17 cellular contexts compared by ENCODE assay signal in genomic region chrX:133302775-133303445, GRCh38.
DNase-seq lines count a peak whose midpoint lies in the region; ATAC-seq, FAIRE-seq and TF ChIP-seq lines count a peak whose summit lies in the region.
"Had no signal": no experiment of that assay in that cellular context is flagged by ENCODE, and none has a peak within 500 bp of the region (broad histone marks: within the 10 kb centered on the region; RNA-seq: fewer than 3 reads in every experiment).

No MANE protein-coding gene starts in this region.

- no peaks in the 10 kb centered on the region for H3K79me2 ChIP-seq in trophoblast cell (ENCODE audit: control insufficient read depth, insufficient read depth, low read length, poor library complexity)

- no peaks in the 10 kb centered on the region for H3K79me1 ChIP-seq in trophoblast cell (ENCODE audit: low read length)

- H3K9me3 ChIP-seq in trophoblast cell (ENCODE audit: insufficient read depth, low read depth, low read length), result no peaks in the 10 kb centered on the region
- H3K9me3 ChIP-seq: A549, BLaER1, Caco-2 had no signal

- H2BK120ac ChIP-seq in trophoblast cell (ENCODE audit: insufficient read depth, low read length, poor library complexity), result no peak overlapping the region

- DNase-seq in GM19239 (ENCODE audit: insufficient read length, low spot score), result no peak
- peak; percentile 1 for DNase-seq in MV-4-11 (lab: John Stamatoyannopoulos, UW)
- peak; percentile 12 for DNase-seq in brain microvascular endothelial cell
- peak; percentile 63 to 79 for DNase-seq in trophoblast cell
- DNase-seq in head of caudate nucleus, result no peak
- no peak for DNase-seq in hypothalamus (lab: John Stamatoyannopoulos, UW)
- DNase-seq: AML-193; Caco-2; CD8-positive, alpha-beta memory T cell; DND-41; GDM1; GM23248 had no signal

- TF ChIP-seq CTCF in brain microvascular endothelial cell (IDR thresholded peaks at IDR 0.05; ENCODE audit: low read depth, low read length, missing control alignments), result no peak

- H2AK5ac ChIP-seq in trophoblast cell (ENCODE audit: low read length), result no peak overlapping the region

- intact Hi-C loops in head of caudate nucleus (cut with DNase I), result no loop called here

- H3K4me2 ChIP-seq in trophoblast cell (ENCODE audit: low read length), result no peak overlapping the region
- H3K4me2 ChIP-seq: A549, BLaER1 had no signal

- H4K12ac ChIP-seq in trophoblast cell (ENCODE audit: low read depth, low read length), result no peak overlapping the region

- WGBS in trophoblast cell (ENCODE audit: extremely low coverage, insufficient coverage, insufficient read length), result no CpG with 5 or more reads among the region's 10 CpGs

- no peak overlapping the region for H3K23ac ChIP-seq in trophoblast cell (ENCODE audit: low read length)

- H4K8ac ChIP-seq in trophoblast cell (ENCODE audit: low read depth, low read length), result no peak overlapping the region

- H3K36me3 ChIP-seq in brain microvascular endothelial cell (replicated peaks), result no peaks in the 10 kb centered on the region
- peaks cover 9 to 21% of the 10 kb centered on the region in 2 experiments for H3K36me3 ChIP-seq in trophoblast cell (ENCODE audit: control insufficient read depth in 1 of 2, insufficient read depth in 2 of 2, low read length in 2 of 2)
- H3K36me3 ChIP-seq: BLaER1 had no signal

- no peak overlapping the region for H3K9ac ChIP-seq in trophoblast cell (ENCODE audit: low read length)
- H3K9ac ChIP-seq: BLaER1, GM23248 had no signal

- H3K4me3 ChIP-seq in brain microvascular endothelial cell (ENCODE audit: low read depth, low read length), result no peak overlapping the region
- no peak overlapping the region for H3K4me3 ChIP-seq in trophoblast cell (ENCODE audit: low read depth, low read length)
- H3K4me3 ChIP-seq: A549, BLaER1, GM23248 had no signal

- H2BK5ac ChIP-seq in trophoblast cell (ENCODE audit: low read depth, low read length, poor library complexity), result no peak overlapping the region

- H4K91ac ChIP-seq in trophoblast cell (ENCODE audit: low read depth, low read length), result no peak overlapping the region

- H3K14ac ChIP-seq in trophoblast cell (ENCODE audit: low read length), result no peak overlapping the region

- no peak overlapping the region for H3K18ac ChIP-seq in trophoblast cell (ENCODE audit: low read length)

- no peak overlapping the region for H3K4ac ChIP-seq in trophoblast cell (ENCODE audit: low read depth, low read length)

- H3K27me3 ChIP-seq in brain microvascular endothelial cell (replicated peaks), result no peaks in the 10 kb centered on the region
- no peaks in the 10 kb centered on the region for H3K27me3 ChIP-seq in trophoblast cell (ENCODE audit: insufficient read depth, low read length)

- ATAC-seq in HG02623 (IDR thresholded peaks at IDR 0.05; ENCODE audit: unreplicated experiment), result no peak
- ATAC-seq: A549 had no signal

- H3K27ac ChIP-seq in brain microvascular endothelial cell, result no peak overlapping the region
- H3K27ac ChIP-seq in trophoblast cell (ENCODE audit: low read depth, low read length), result no peak overlapping the region
- H3K27ac ChIP-seq: A549, BLaER1, GM23248 had no signal

- peak; percentile 60 for FAIRE-seq in GM19239 (lab: Jason Lieb, UNC)
- FAIRE-seq: GM12892, H54 had no signal

- H2AFZ ChIP-seq in trophoblast cell (ENCODE audit: insufficient read depth, low read length, poor library complexity), result no peak overlapping the region
- H2AFZ ChIP-seq: GM23248 had no signal

- peaks cover 0 to 2% of the 10 kb centered on the region in 2 experiments for H3K4me1 ChIP-seq in trophoblast cell (ENCODE audit: control insufficient read depth in 1 of 2, insufficient read depth in 2 of 2, low read length in 2 of 2)
- H3K4me1 ChIP-seq: A549, BLaER1, Caco-2 had no signal

- H2BK12ac ChIP-seq in trophoblast cell (ENCODE audit: low read length), result no peak overlapping the region

- in situ Hi-C loops in brain microvascular endothelial cell (cut with HindIII; ENCODE audit: low pct_ligation_motif_present, low sequenced_read_pairs), result no loop called here

Comparison
In these comparisons a context has a peak if more than half of its experiments do, and no peak if none do; other contexts are left out.
1. DNase-seq: peak in MV-4-11 (single experiment), brain microvascular endothelial cell (single experiment) and trophoblast cell (2 of 2); none in GM19239 (single experiment), head of caudate nucleus (0 of 42) and hypothalamus (0 of 51).